In the genomic region with DNA sequence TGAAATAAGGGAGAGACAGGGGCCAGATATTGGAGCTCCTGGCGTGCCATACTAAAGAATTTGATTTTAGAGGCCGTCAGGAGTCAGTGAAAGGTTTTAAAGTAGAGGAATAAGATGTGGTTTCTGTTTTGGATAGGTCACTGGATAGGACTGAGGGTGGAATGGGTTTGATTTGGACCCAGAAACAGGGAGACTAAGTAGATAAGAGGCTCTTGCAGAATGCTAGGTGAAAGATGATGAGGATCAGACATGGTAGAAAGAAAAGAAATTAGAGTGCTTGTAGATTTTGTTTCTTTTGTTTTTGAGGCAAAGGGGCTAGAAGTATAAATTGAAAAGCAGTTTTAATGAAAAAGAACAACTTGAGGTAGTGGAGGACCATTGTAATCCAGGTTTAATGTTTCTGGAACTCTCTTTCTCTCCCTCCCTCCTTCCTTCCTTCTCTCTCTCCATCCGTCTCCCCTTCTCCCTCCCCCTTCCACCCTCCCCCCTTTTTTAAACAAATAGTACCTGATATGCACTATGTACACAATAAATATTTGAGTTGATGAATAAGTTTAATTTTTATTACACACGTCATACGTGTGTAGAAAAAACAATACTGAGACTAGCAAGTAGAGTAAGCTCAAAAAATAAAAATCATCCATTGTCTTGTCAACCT, we compare ENCODE assay signal across 9 cellular contexts. TPM values are rescaled to one million over a fixed set of nuclear protein-coding genes. Genes with fewer than 3 reads are reported as not detected.
DNase-seq lines count a peak whose midpoint lies in the region; ATAC-seq and TF ChIP-seq lines count a peak whose summit lies in the region.
"Had no signal": no experiment of that assay in that cellular context is flagged by ENCODE, and none has a peak within 500 bp of the region (broad histone marks: within the 10 kb centered on the region; RNA-seq: fewer than 3 reads in every experiment).

No MANE protein-coding gene starts in this region.

- no peaks in the 10 kb centered on the region for H3K36me3 ChIP-seq in right atrium auricular region
- H3K36me3 ChIP-seq in mesodermal cell (ENCODE audit: control insufficient read depth, insufficient read depth, low read length): peaks cover 4% of the 10 kb centered on the region
- H3K36me3 ChIP-seq in aorta (ENCODE audit: control insufficient read depth in 1 of 2, insufficient read depth in 2 of 2, low read length in 1 of 2): no peaks in the 10 kb centered on the region

- H3K27ac ChIP-seq in right atrium auricular region (peak overlapping the region; percentile 92 to 95), mesodermal cell (ENCODE audit: low read depth, low read length, severe bottlenecking) (no peak overlapping the region), aorta (ENCODE audit: low read depth in 1 of 2, low read length in 2 of 2) (no peak overlapping the region)

- H3K4me3 Mint-ChIP-seq in brain: peak overlapping the region; percentile 86 to 97 (median 86)

- H3K36me3 Mint-ChIP-seq in brain: peaks cover 10% of the 10 kb centered on the region

- no peak for ATAC-seq in Right ventricle myocardium inferior
- ATAC-seq in aorta (ENCODE audit: low FRiP score): no peak

- H3K9me3 Mint-ChIP-seq in brain: no peaks in the 10 kb centered on the region

- H3K27me3 Mint-ChIP-seq in brain: peaks cover 10% of the 10 kb centered on the region

- H3K27me3 ChIP-seq in right atrium auricular region (no peaks in the 10 kb centered on the region), aorta (ENCODE audit: control insufficient read depth in 1 of 2, insufficient read depth in 2 of 2, low read length in 1 of 2) (no peaks in the 10 kb centered on the region)

- no peaks in the 10 kb centered on the region for H3K9me3 ChIP-seq in right atrium auricular region
- H3K9me3 ChIP-seq in mesodermal cell (ENCODE audit: control insufficient read depth, low read length): no peaks in the 10 kb centered on the region
- no peaks in the 10 kb centered on the region for H3K9me3 ChIP-seq in aorta (ENCODE audit: control insufficient read depth, low read length)

- no peak for TF ChIP-seq CTCF in right atrium auricular region (IDR thresholded peaks at IDR 0.05)
- no peak for TF ChIP-seq CTCF in brain (conservative IDR thresholded peaks at IDR 0.05)

- H3K4me1 Mint-ChIP-seq in brain: peaks cover 74% of the 10 kb centered on the region

- 30 to 42% methylated on average over 2 of the region's 5 CpGs for WGBS in mesodermal cell (ENCODE audit: insufficient coverage in 2 of 2), 2 experiments
- 5 to 12% methylated on average over 5 of the region's 5 CpGs for WGBS in aorta, 2 donors

- H3K4me1 ChIP-seq in right atrium auricular region (peaks cover 0 to 57% of the 10 kb centered on the region in 2 donors), mesodermal cell (ENCODE audit: control insufficient read depth, insufficient read depth, low read length, poor library complexity, severe bottlenecking) (peaks cover 30% of the 10 kb centered on the region), aorta (ENCODE audit: control insufficient read depth in 1 of 2, insufficient read depth in 2 of 2, low read length in 2 of 2) (peaks cover 4 to 5% of the 10 kb centered on the region in 2 donors)

- H3K4me3 ChIP-seq in right atrium auricular region: peak overlapping the region; percentile 57 to 74
- H3K4me3 ChIP-seq in mesodermal cell (ENCODE audit: extremely low read depth, insufficient read depth, low read length, poor library complexity, severe bottlenecking): peak overlapping the region; percentile 82
- H3K4me3 ChIP-seq in aorta (ENCODE audit: low read length in 2 of 2): peak overlapping the region; percentile 93 to 97

- peak overlapping the region; percentile 61 to 99 (median 97) for H3K27ac Mint-ChIP-seq in brain

- intact Hi-C loops in Right ventricle myocardium inferior (cut with DNase I): no loop called here
- intact Hi-C loops in aorta (cut with DNase I): loop anchor here in 1 of 2 donors (5.0 kb wide), 1 partner anchor 33 kb away; a partner anchor contains a TSS

- no peak for DNase-seq in right atrium auricular region (ENCODE audit: low spot score)
- no peak for DNase-seq in Right ventricle myocardium inferior (ENCODE audit: missing footprints)
- no peak for DNase-seq in aorta
- DNase-seq in NCI-H510A treated with DMSO at 0.1 percent for 48 hours (lab: John Stamatoyannopoulos, UW): no peak
- no peak for DNase-seq in GF-D8 (lab: John Stamatoyannopoulos, UW)
- DNase-seq in stimulated activated CD4-positive, alpha-beta T cell treated with anti-CD3 and anti-CD28 coated beads, Interleukin-4, amount 100 ng/mL, for 24 hours: no peak
- DNase-seq: NCI-H2171 had no signal

RNA-seq across cellular contexts. Expression of a gene that starts 1.9 kb away (rescaled TPM):
- total RNA-seq in right atrium auricular region (100 to 1,000 TPM; 167 to 225 TPM), Right ventricle myocardium inferior (533 TPM), aorta (100 to 1,000 TPM in 1 of 2 donors, 10 to 100 TPM in 1; 83.8 to 112 TPM)
- polyA plus RNA-seq in brain (ENCODE audit: insufficient read depth, low read depth, low replicate concordance) (119 TPM), aorta (100 to 1,000 TPM; 114 to 150 TPM)
- polyA plus RNA-seq in mesodermal cell (2013, experiment 1 of 2): 155 TPM
- 177 TPM for polyA plus RNA-seq in mesodermal cell (2013, experiment 2 of 2)

RNA-seq across cellular contexts. Expression of a gene that starts 32.2 kb away (rescaled TPM):
- total RNA-seq in right atrium auricular region (10 to 100 TPM; 22.3 to 32.3 TPM), Right ventricle myocardium inferior (44.1 TPM), aorta (100 to 1,000 TPM in 1 of 2 donors, 10 to 100 TPM in 1; 86.5 to 112 TPM)
- polyA plus RNA-seq in brain (ENCODE audit: insufficient read depth, low read depth, low replicate concordance) (1.3 TPM), aorta (10 to 100 TPM in 1 of 2 donors, 1 to 10 TPM in 1; 7.6 to 13.4 TPM)
- polyA plus RNA-seq in mesodermal cell (2013, experiment 1 of 2): 17.0 TPM
- 15.5 TPM for polyA plus RNA-seq in mesodermal cell (2013, experiment 2 of 2)

Comparison
In these comparisons a context has a peak if more than half of its experiments do, and no peak if none do; other contexts are left out.
1. H3K27ac ChIP-seq: peak in right atrium auricular region (2 of 2); none in mesodermal cell (single experiment) and aorta (0 of 2).
2. Peak in every context shown above with its lines, with median percentiles within 50 percentile points of each other: H3K4me3 ChIP-seq.